ENCODE assay signal across 8 cellular contexts in genomic region chr16:58814348-58814801, GRCh38.
DNase-seq lines count a peak whose midpoint lies in the region; ATAC-seq, FAIRE-seq and TF ChIP-seq lines count a peak whose summit lies in the region.

No MANE protein-coding gene starts in this region.

- H3K36me3 ChIP-seq in kidney (ENCODE audit: control insufficient read depth in 1 of 2, insufficient read depth in 2 of 2, low read length in 2 of 2): no peaks in the 10 kb centered on the region

- DNase-seq in ELF-1 (ENCODE audit: low read depth, low spot score) (peak; percentile 71), T-helper 9 cell (peak; percentile 9), chondrocyte (ENCODE audit: low spot score) (no peak), kidney (no peak), omental fat pad (ENCODE audit: low spot score) (no peak)
- DNase-seq in Jurkat, Clone E6-1 (ENCODE audit: low read depth, low spot score): peak; percentile 8
- peak; percentile 4 to 11 (median 6) for DNase-seq in stimulated activated CD4-positive, alpha-beta T cell treated with anti-CD3 and anti-CD28 coated beads, Interleukin-1b, Interleukin-23, amount 100 ng/mL, for 24 hours (ENCODE audit: low read depth in 4 of 4, low spot score in 1 of 4)

- peak overlapping the region; percentile 70 for H3K4me3 Mint-ChIP-seq in chondrocyte (ENCODE audit: unreplicated experiment)

- no peaks in the 10 kb centered on the region for H3K9me3 ChIP-seq in kidney (ENCODE audit: control insufficient read depth in 1 of 2, low read length in 2 of 2)

- intact Hi-C loops in kidney (cut with DNase I): no loop called here

- peaks cover 16% of the 10 kb centered on the region for H3K27me3 Mint-ChIP-seq in chondrocyte (ENCODE audit: low read depth)

- peak overlapping the region; percentile 45 for H3K27ac Mint-ChIP-seq in chondrocyte (ENCODE audit: unreplicated experiment)

- peak overlapping the region; percentile 29 for H3K4me3 ChIP-seq in Jurkat, Clone E6-1 (ENCODE audit: low read length)
- H3K4me3 ChIP-seq in kidney (ENCODE audit: low read length in 2 of 2): peak overlapping the region; percentile 50 to 54

- peak; percentile 97 for TF ChIP-seq CTCF in chondrocyte (IDR thresholded peaks at IDR 0.05)
- TF ChIP-seq CTCF in kidney (IDR thresholded peaks at IDR 0.05; ENCODE audit: borderline replicate concordance, extremely low read depth, insufficient read depth): peak; percentile 67
- peak in 1 of 3 donors; percentile 50 for TF ChIP-seq CTCF in omental fat pad (IDR thresholded peaks at IDR 0.05)

- H3K4me1 Mint-ChIP-seq in chondrocyte (ENCODE audit: low read depth): peaks cover 6% of the 10 kb centered on the region

- H3K36me3 Mint-ChIP-seq in chondrocyte (ENCODE audit: low read depth): no peaks in the 10 kb centered on the region

- H3K9ac ChIP-seq in kidney (ENCODE audit: low read length in 2 of 2): peak overlapping the region in 1 of 2 donors; percentile 32

- peak; percentile 73 for ATAC-seq in GM21390 (IDR thresholded peaks at IDR 0.05; ENCODE audit: unreplicated experiment)
- ATAC-seq in omental fat pad (ENCODE audit: low FRiP score): no peak

- H3K9me3 Mint-ChIP-seq in chondrocyte (ENCODE audit: low read depth): no peaks in the 10 kb centered on the region

- peaks cover 0 to 3% of the 10 kb centered on the region in 2 donors for H3K4me1 ChIP-seq in kidney (ENCODE audit: control insufficient read depth in 1 of 2, insufficient read depth in 1 of 2, low read depth in 1 of 2, low read length in 2 of 2)

- no peak overlapping the region for H3K27ac ChIP-seq in kidney (ENCODE audit: low read depth in 2 of 2, low read length in 2 of 2)

- no peak for FAIRE-seq in kidney (lab: Jason Lieb, UNC)

Comparison
In these comparisons a context has a peak if more than half of its experiments do, and no peak if none do; other contexts are left out.
1. DNase-seq: peak in ELF-1 (single experiment), Jurkat, Clone E6-1 (single experiment), T-helper 9 cell (single experiment) and stimulated activated CD4-positive, alpha-beta T cell treated with anti-CD3 and anti-CD28 coated beads, Interleukin-1b, Interleukin-23, amount 100 ng/mL, for 24 hours (4 of 4); none in chondrocyte (single experiment), kidney (single experiment) and omental fat pad (single experiment).